In the genomic region with DNA sequence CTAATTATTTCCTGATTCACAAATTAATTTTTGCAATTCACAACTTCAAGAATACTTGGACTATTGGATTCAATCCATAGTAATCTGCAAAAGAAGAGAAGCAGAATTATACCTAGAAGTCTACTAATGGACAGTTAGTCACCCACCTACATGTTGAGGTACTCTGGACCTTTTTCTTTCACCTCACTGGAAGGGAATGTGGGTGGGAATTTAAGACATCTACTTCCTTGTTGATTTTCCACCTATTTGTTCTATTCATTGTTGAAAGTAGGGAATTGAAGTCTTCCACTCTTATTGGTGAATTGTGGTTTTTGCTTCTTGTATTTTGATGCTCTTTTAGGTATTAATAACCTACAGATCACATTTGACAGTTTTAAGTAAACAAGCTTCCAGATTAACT, we compare ENCODE assay signal across 29 cellular contexts. TPM values are rescaled to one million over a fixed set of nuclear protein-coding genes. Genes with fewer than 3 reads are reported as not detected.
DNase-seq lines count a peak whose midpoint lies in the region; ATAC-seq and TF ChIP-seq lines count a peak whose summit lies in the region.
"Had no signal": no experiment of that assay in that cellular context is flagged by ENCODE, and none has a peak within 500 bp of the region (broad histone marks: within the 10 kb centered on the region; RNA-seq: fewer than 3 reads in every experiment).

No MANE protein-coding gene starts in this region.

- peaks cover 6% of the 10 kb centered on the region; the same call in 1 of the 2 replicates for H3F3A ChIP-seq in GM23338 (replicated peaks; ENCODE audit: low read depth)

- H3K4me2 ChIP-seq in GM23338: no peak overlapping the region

- H3K4me3 ChIP-seq in GM23338: no peak overlapping the region
- H3K4me3 ChIP-seq: GM23248, K562, MG63, transverse colon had no signal

- peaks cover 82% of the 10 kb centered on the region for H3K36me3 Mint-ChIP-seq in stimulated activated naive CD8-positive, alpha-beta T cell treated with anti-CD3 and anti-CD28 coated beads, Interleukin-15, Interleukin-2, amounts not matched to agents 100 ng/mL and 50 ng/mL, for 24 hours (ENCODE audit: low read depth)
- H3K36me3 Mint-ChIP-seq in activated naive CD8-positive, alpha-beta T cell treated with anti-CD3 and anti-CD28 coated beads for 36 hours: peaks cover 88% of the 10 kb centered on the region
- H3K36me3 Mint-ChIP-seq in type B pancreatic cell: peaks cover 79% of the 10 kb centered on the region
- H3K36me3 Mint-ChIP-seq in GM23338 (ENCODE audit: low read depth): peaks cover 92% of the 10 kb centered on the region

- H3K79me2 ChIP-seq in GM23338 (replicated peaks; ENCODE audit: insufficient read depth): peaks cover 100% of the 10 kb centered on the region

- no peaks in the 10 kb centered on the region for H3K27me3 Mint-ChIP-seq in stimulated activated naive CD8-positive, alpha-beta T cell treated with anti-CD3 and anti-CD28 coated beads, Interleukin-15, Interleukin-2, amounts not matched to agents 100 ng/mL and 50 ng/mL, for 24 hours
- H3K27me3 Mint-ChIP-seq in stimulated activated naive CD8-positive, alpha-beta T cell treated with anti-CD3 and anti-CD28 coated beads, Interleukin-15, amount 100 ng/mL, for 72 hours: no peaks in the 10 kb centered on the region
- no peaks in the 10 kb centered on the region for H3K27me3 Mint-ChIP-seq in activated naive CD8-positive, alpha-beta T cell treated with anti-CD3 and anti-CD28 coated beads for 36 hours
- no peaks in the 10 kb centered on the region for H3K27me3 Mint-ChIP-seq in type B pancreatic cell
- H3K27me3 Mint-ChIP-seq in GM23338 (ENCODE audit: insufficient read depth, low read depth, poor library complexity): peaks cover 11% of the 10 kb centered on the region
- H3K27me3 Mint-ChIP-seq: activated CD4-positive, alpha-beta T cell treated with anti-CD3 and anti-CD28 coated beads, Interleukin-2, amount 10 ng/mL, durations not matched to agents 7 days and 5 days; T-helper 17 cell had no signal

- TF ChIP-seq CTCF in type B pancreatic cell (conservative IDR thresholded peaks at IDR 0.05): no peak
- no peak for TF ChIP-seq CTCF in GM23338 (conservative IDR thresholded peaks at IDR 0.05; ENCODE audit: low read depth in 2 of 2)

- H3K36me3 ChIP-seq in GM23338 (ENCODE audit: insufficient read depth): peaks cover 35% of the 10 kb centered on the region

- no peak overlapping the region for H3K27ac ChIP-seq in GM23338 (ENCODE audit: low read depth)
- H3K27ac ChIP-seq: GM23248, RWPE1, transverse colon had no signal

- H3K4me1 ChIP-seq in GM23338 (ENCODE audit: insufficient read depth): peaks cover 45% of the 10 kb centered on the region

- no peaks in the 10 kb centered on the region for H3K9me2 ChIP-seq in GM23338 (ENCODE audit: insufficient read depth)

- peak overlapping the region; percentile 52 for H3K27ac Mint-ChIP-seq in stimulated activated naive CD8-positive, alpha-beta T cell treated with anti-CD3 and anti-CD28 coated beads, Interleukin-15, Interleukin-2, amounts not matched to agents 100 ng/mL and 50 ng/mL, for 24 hours
- no peak overlapping the region for H3K27ac Mint-ChIP-seq in stimulated activated naive CD8-positive, alpha-beta T cell treated with anti-CD3 and anti-CD28 coated beads, Interleukin-15, amount 100 ng/mL, for 72 hours
- H3K27ac Mint-ChIP-seq in activated naive CD8-positive, alpha-beta T cell treated with anti-CD3 and anti-CD28 coated beads for 36 hours: peak overlapping the region; percentile 63
- peak overlapping the region; percentile 84 for H3K27ac Mint-ChIP-seq in type B pancreatic cell
- H3K27ac Mint-ChIP-seq in GM23338: no peak overlapping the region
- H3K27ac Mint-ChIP-seq: activated CD4-positive, alpha-beta T cell treated with anti-CD3 and anti-CD28 coated beads, Interleukin-2, amount 10 ng/mL, durations not matched to agents 7 days and 5 days; HFFc6; nephron had no signal

- no peak for ATAC-seq in stimulated activated naive CD8-positive, alpha-beta T cell treated with anti-CD3 and anti-CD28 coated beads, Interleukin-15, amount 100 ng/mL, for 72 hours
- ATAC-seq in GM23338 (no peak), HG02678 (IDR thresholded peaks at IDR 0.05; ENCODE audit: unreplicated experiment) (no peak)
- ATAC-seq: K562, left lobe of liver, T-helper 17 cell had no signal

- no peak overlapping the region for H3K4me3 Mint-ChIP-seq in stimulated activated naive CD8-positive, alpha-beta T cell treated with anti-CD3 and anti-CD28 coated beads, Interleukin-15, Interleukin-2, amounts not matched to agents 100 ng/mL and 50 ng/mL, for 24 hours
- H3K4me3 Mint-ChIP-seq in stimulated activated naive CD8-positive, alpha-beta T cell treated with anti-CD3 and anti-CD28 coated beads, Interleukin-15, amount 100 ng/mL, for 72 hours: no peak overlapping the region
- no peak overlapping the region for H3K4me3 Mint-ChIP-seq in activated naive CD8-positive, alpha-beta T cell treated with anti-CD3 and anti-CD28 coated beads for 36 hours
- H3K4me3 Mint-ChIP-seq in type B pancreatic cell (no peak overlapping the region), GM23338 (no peak overlapping the region)
- H3K4me3 Mint-ChIP-seq: activated CD4-positive, alpha-beta T cell treated with anti-CD3 and anti-CD28 coated beads, Interleukin-2, amount 10 ng/mL, durations not matched to agents 7 days and 5 days; CD14-positive monocyte; HFFc6; nephron had no signal

- DNase-seq in stimulated activated naive CD8-positive, alpha-beta T cell treated with anti-CD3 and anti-CD28 coated beads, Interleukin-15, amount 100 ng/mL, for 72 hours: no peak
- no peak for DNase-seq in activated naive CD8-positive, alpha-beta T cell treated with anti-CD3 and anti-CD28 coated beads for 36 hours
- DNase-seq in kidney glomerular epithelial cell (lab: John Stamatoyannopoulos, UW) (peak; percentile 40), type B pancreatic cell (ENCODE audit: extremely low spot score, unreplicated experiment) (no peak), GM23338 (ENCODE audit: low spot score) (no peak), iPS-NIHi7 (ENCODE audit: extremely low spot score) (no peak)
- DNase-seq: activated CD4-positive, alpha-beta T cell treated with anti-CD3 and anti-CD28 coated beads, Interleukin-2, amount 10 ng/mL, durations not matched to agents 7 days and 5 days; activated CD8-positive, alpha-beta memory T cell treated with anti-CD3 and anti-CD28 coated beads, Interleukin-2, amount 50 U/mL, for 48 hours; activated effector memory CD4-positive, alpha-beta T cell treated with anti-CD3 and anti-CD28 coated beads, Interleukin-2, amount 50 U/mL, for 16 hours; caudate nucleus; DMS79; GF-D8; GM23248; head of caudate nucleus; HFFc6; MG63; NCI-H2081; NCI-H226; NCI-H774; stimulated activated CD4-positive, alpha-beta T cell treated with anti-CD3 and anti-CD28 coated beads, Interleukin-15, amount 100 ng/mL, for 24 hours; T-helper 17 cell; transverse colon had no signal

- peaks cover 51% of the 10 kb centered on the region for H4K20me1 ChIP-seq in GM23338 (replicated peaks; ENCODE audit: insufficient read depth)

- H3K4me1 Mint-ChIP-seq in stimulated activated naive CD8-positive, alpha-beta T cell treated with anti-CD3 and anti-CD28 coated beads, Interleukin-15, Interleukin-2, amounts not matched to agents 100 ng/mL and 50 ng/mL, for 24 hours (ENCODE audit: low read depth): peaks cover 68% of the 10 kb centered on the region
- peaks cover 50% of the 10 kb centered on the region for H3K4me1 Mint-ChIP-seq in stimulated activated naive CD8-positive, alpha-beta T cell treated with anti-CD3 and anti-CD28 coated beads, Interleukin-15, amount 100 ng/mL, for 72 hours
- H3K4me1 Mint-ChIP-seq in activated naive CD8-positive, alpha-beta T cell treated with anti-CD3 and anti-CD28 coated beads for 36 hours: peaks cover 47% of the 10 kb centered on the region
- H3K4me1 Mint-ChIP-seq in type B pancreatic cell (ENCODE audit: unreplicated experiment) (peaks cover 5% of the 10 kb centered on the region), GM23338 (peaks cover 21% of the 10 kb centered on the region)
- H3K4me1 Mint-ChIP-seq: nephron had no signal

- H3K9me3 Mint-ChIP-seq in stimulated activated naive CD8-positive, alpha-beta T cell treated with anti-CD3 and anti-CD28 coated beads, Interleukin-15, Interleukin-2, amounts not matched to agents 100 ng/mL and 50 ng/mL, for 24 hours: peaks cover 8% of the 10 kb centered on the region
- H3K9me3 Mint-ChIP-seq in stimulated activated naive CD8-positive, alpha-beta T cell treated with anti-CD3 and anti-CD28 coated beads, Interleukin-15, amount 100 ng/mL, for 72 hours: peaks cover 9 to 23% of the 10 kb centered on the region in 2 donors
- peaks cover 28% of the 10 kb centered on the region for H3K9me3 Mint-ChIP-seq in activated naive CD8-positive, alpha-beta T cell treated with anti-CD3 and anti-CD28 coated beads for 36 hours
- H3K9me3 Mint-ChIP-seq in type B pancreatic cell: peaks cover 14% of the 10 kb centered on the region
- H3K9me3 Mint-ChIP-seq in GM23338: peaks cover 33% of the 10 kb centered on the region

- H3K27me3 ChIP-seq in GM23338 (ENCODE audit: insufficient read depth): no peaks in the 10 kb centered on the region
- H3K27me3 ChIP-seq: MG63, transverse colon had no signal

- no peak overlapping the region for H2AFZ ChIP-seq in GM23338
- H2AFZ ChIP-seq: GM23248 had no signal

TF ChIP-seq in GM23338, 12 proteins besides CTCF, POLR2A, EP300 and RAD21 (continues in another document):
- TF ChIP-seq EZH2 (IDR thresholded peaks at IDR 0.05; ENCODE audit: low read depth, unreplicated experiment): no peak
- no peak for TF ChIP-seq EZH2phosphoT487 (IDR thresholded peaks at IDR 0.05; ENCODE audit: unreplicated experiment)
- no peak for TF ChIP-seq JUNB (IDR thresholded peaks at IDR 0.05; ENCODE audit: unreplicated experiment)

RNA-seq across cellular contexts. Expression of gene RESF1, which starts 11.0 kb away (rescaled TPM):
- total RNA-seq in activated naive CD8-positive, alpha-beta T cell treated with anti-CD3 and anti-CD28 coated beads for 36 hours: 10 to 100 TPM; 76.5 to 79.1 TPM
- 72.2 and 135 TPM in 2 replicates for total RNA-seq in type B pancreatic cell (ENCODE audit: low replicate concordance)
- total RNA-seq in GM23338 (2014; rRNA removed; shearing (Covaris generic)): 236 and 313 TPM in 2 replicates
- 126 and 134 TPM in 2 replicates for polyA plus RNA-seq in GM23338 (2016; fragmentation: Nextera tagmentation; extraction: Ambion mirVana)

Comparison
In these comparisons a context has a peak if more than half of its experiments do, and no peak if none do; other contexts are left out.
1. H3K27ac Mint-ChIP-seq: peak in stimulated activated naive CD8-positive, alpha-beta T cell treated with anti-CD3 and anti-CD28 coated beads, Interleukin-15, Interleukin-2, amounts not matched to agents 100 ng/mL and 50 ng/mL, for 24 hours (single experiment), activated naive CD8-positive, alpha-beta T cell treated with anti-CD3 and anti-CD28 coated beads for 36 hours (single experiment) and type B pancreatic cell (single experiment); none in stimulated activated naive CD8-positive, alpha-beta T cell treated with anti-CD3 and anti-CD28 coated beads, Interleukin-15, amount 100 ng/mL, for 72 hours (0 of 2) and GM23338 (single experiment).